In genomic region chr5:25066239-25066638, GRCh38 we compare ENCODE assay signal across 7 cellular contexts.
"Had no signal": no experiment of that assay in that cellular context is flagged by ENCODE, and none has a peak within 500 bp of the region (broad histone marks: within the 10 kb centered on the region; RNA-seq: fewer than 3 reads in every experiment).

No MANE protein-coding gene starts in this region.

- H3K9ac ChIP-seq: GM23248 had no signal

- DNase-seq: GM23248, GOT3, H9, HCEC 1CT, Kasumi-1, KG1 had no signal

- FAIRE-seq: HTR-8/SVneo had no signal

- H2AFZ ChIP-seq: GM23248 had no signal

- H3K27ac ChIP-seq: GM23248 had no signal

- H3K4me3 ChIP-seq: GM23248 had no signal
